ENCODE assay signal across 19 cellular contexts in genomic region chr5:14829396-14829795, GRCh38. TPM values are rescaled to one million over a fixed set of nuclear protein-coding genes. Genes with fewer than 3 reads are reported as not detected.
A peak's percentile ranks its signal among the peaks of the same experiment; 100 is the strongest.
DNase-seq lines count a peak whose midpoint lies in the region; ATAC-seq, FAIRE-seq and TF ChIP-seq lines count a peak whose summit lies in the region.
"Had no signal": no experiment of that assay in that cellular context is flagged by ENCODE, and none has a peak within 500 bp of the region (broad histone marks: within the 10 kb centered on the region; RNA-seq: fewer than 3 reads in every experiment).

No MANE protein-coding gene starts in this region.

- peaks cover 20 to 52% of the 10 kb centered on the region in 2 donors for H3K4me1 Mint-ChIP-seq in effector memory CD8-positive, alpha-beta T cell (ENCODE audit: low read depth in 2 of 2)
- H3K4me1 Mint-ChIP-seq in CD4-positive, alpha-beta memory T cell: peaks cover 40 to 75% (median 59%) of the 10 kb centered on the region in 4 donors
- H3K4me1 Mint-ChIP-seq: CD14-positive monocyte, GM23338 had no signal

- in situ Hi-C loops in GM23248 (cut with MboI): no loop called here
- in situ Hi-C loops in gastrocnemius medialis (cut with MboI; ENCODE audit: low sequenced_read_pairs in 4 of 4): no loop called here

- no peaks in the 10 kb centered on the region for H3K9me3 ChIP-seq in GM23248 (ENCODE audit: low read depth)
- no peaks in the 10 kb centered on the region for H3K9me3 ChIP-seq in gastrocnemius medialis
- no peaks in the 10 kb centered on the region for H3K9me3 ChIP-seq in CD4-positive, alpha-beta memory T cell (ENCODE audit: control insufficient read depth in 1 of 2, low read length in 2 of 2)
- H3K9me3 ChIP-seq: Peyer's patch, SJSA1 had no signal

- H3K79me2 ChIP-seq in GM23248 (ENCODE audit: insufficient read depth): peaks cover 92% of the 10 kb centered on the region

- H3F3A ChIP-seq in GM23248 (ENCODE audit: insufficient read depth): 0 out of 2 replicates have a peak, but pooled peaks cover 4% of the 10 kb centered on the region

- H3K27me3 ChIP-seq in GM23248 (replicated peaks; ENCODE audit: insufficient read depth) (no peaks in the 10 kb centered on the region), gastrocnemius medialis (no peaks in the 10 kb centered on the region)
- H3K27me3 ChIP-seq in CD4-positive, alpha-beta memory T cell (ENCODE audit: insufficient read depth, low read length): no peaks in the 10 kb centered on the region
- H3K27me3 ChIP-seq: Peyer's patch, SJSA1 had no signal

- H3K9me2 ChIP-seq in GM23248 (ENCODE audit: insufficient read depth): no peaks in the 10 kb centered on the region

- CTCF ChIA-PET in CD4-positive, alpha-beta memory T cell (lab: Charles Lee; ENCODE audit: partially characterized antibody): interaction anchor here (0.7 to 1.5 kb wide), 2 partner anchors 10 to 415 kb away, joined by 3 to 4 read pairs; no protein-coding TSS in a partner anchor

- TF ChIP-seq CTCF in AG10803 (conservative IDR thresholded peaks at IDR 0.05; ENCODE audit: low read length): no peak
- TF ChIP-seq CTCF in gastrocnemius medialis (IDR thresholded peaks at IDR 0.05 in 4 of 5, conservative IDR thresholded peaks at IDR 0.05 in 1 of 5): no peak
- TF ChIP-seq CTCF in D721Med (IDR thresholded peaks at IDR 0.05; ENCODE audit: insufficient read depth, missing control alignments): no peak

- H3K4me3 Mint-ChIP-seq in effector memory CD8-positive, alpha-beta T cell: no peak overlapping the region
- H3K4me3 Mint-ChIP-seq in CD4-positive, alpha-beta memory T cell: no peak overlapping the region
- H3K4me3 Mint-ChIP-seq: CD14-positive monocyte, GM23338 had no signal

- H3K9ac ChIP-seq in GM23248: no peak overlapping the region

- POLR2A ChIA-PET in CD4-positive, alpha-beta memory T cell (lab: Charles Lee; ENCODE audit: partially characterized antibody): interaction anchor here (1.3 kb wide), 1 partner anchor 44 kb away, joined by 3 read pairs; no protein-coding TSS in a partner anchor

- FAIRE-seq in D721Med (lab: Jason Lieb, UNC): no peak
- FAIRE-seq: GM12878, GM19239 had no signal

- 81 to 85% methylated on average over 3 of the region's 3 CpGs for WGBS in GM23248 (ENCODE audit: low coverage in 1 of 2, low lambda C conversion rate in 2 of 2, missing lambda C conversion rate in 2 of 2), 2 experiments

- H3K4me2 ChIP-seq in GM23248 (ENCODE audit: unreplicated experiment): no peak overlapping the region
- H3K4me2 ChIP-seq: GM23338 had no signal

- no peaks in the 10 kb centered on the region for H3K9me3 Mint-ChIP-seq in effector memory CD8-positive, alpha-beta T cell
- H3K9me3 Mint-ChIP-seq in CD4-positive, alpha-beta memory T cell: no peaks in the 10 kb centered on the region
- H3K9me3 Mint-ChIP-seq: CD14-positive monocyte, GM23338 had no signal

- no peaks in the 10 kb centered on the region; the same call in 1 of the 2 replicates for H4K20me1 ChIP-seq in GM23248 (ENCODE audit: insufficient read depth)

- no peak for ATAC-seq in effector memory CD8-positive, alpha-beta T cell (replicated peaks)
- ATAC-seq in gastrocnemius medialis (peak in 1 of 2 donors; percentile 37), GM18861 (IDR thresholded peaks at IDR 0.05; ENCODE audit: unreplicated experiment) (no peak)
- ATAC-seq: GM12878, GM23338, HCT116 had no signal

- H3K27me3 Mint-ChIP-seq in effector memory CD8-positive, alpha-beta T cell: no peaks in the 10 kb centered on the region
- no peaks in the 10 kb centered on the region for H3K27me3 Mint-ChIP-seq in CD4-positive, alpha-beta memory T cell

- no peak for TF ChIP-seq POLR2A in gastrocnemius medialis (IDR thresholded peaks at IDR 0.05)

- no peak overlapping the region for H2AFZ ChIP-seq in GM23248
- H2AFZ ChIP-seq: GM23338 had no signal

- H3K4me1 ChIP-seq in GM23248 (ENCODE audit: insufficient read depth) (peaks cover 14% of the 10 kb centered on the region; the same call in 1 of the 2 replicates), gastrocnemius medialis (peaks cover 54 to 57% of the 10 kb centered on the region in 2 donors)
- peaks cover 18% of the 10 kb centered on the region for H3K4me1 ChIP-seq in CD4-positive, alpha-beta memory T cell (ENCODE audit: insufficient read depth, low read length)
- H3K4me1 ChIP-seq: Peyer's patch, SJSA1 had no signal

- H3K36me3 Mint-ChIP-seq in effector memory CD8-positive, alpha-beta T cell (ENCODE audit: insufficient read depth): peaks cover 6% of the 10 kb centered on the region
- H3K36me3 Mint-ChIP-seq in CD4-positive, alpha-beta memory T cell: peaks cover 11 to 22% of the 10 kb centered on the region in 2 donors

- H3K4me3 ChIP-seq in AG10803 (ENCODE audit: low read length) (no peak overlapping the region), GM23248 (no peak overlapping the region), gastrocnemius medialis (no peak overlapping the region)
- no peak overlapping the region for H3K4me3 ChIP-seq in CD4-positive, alpha-beta memory T cell (ENCODE audit: low read length in 2 of 2)
- H3K4me3 ChIP-seq: GM12878, GM23338, Peyer's patch, SJSA1 had no signal

- peak; percentile 61 for DNase-seq in AG10803 (ENCODE audit: low read depth)
- DNase-seq in GM23248: peak; percentile 30
- DNase-seq in effector memory CD8-positive, alpha-beta T cell: no peak
- peak in 1 of 2 donors; percentile 38 for DNase-seq in gastrocnemius medialis
- no peak for DNase-seq in CD4-positive, alpha-beta memory T cell
- DNase-seq in NAMALWA (ENCODE audit: low spot score): no peak
- DNase-seq in D721Med (ENCODE audit: insufficient read length, low spot score): no peak
- DNase-seq: ACHN, COR-L47, GF-D8, NCI-H187, Peyer's patch had no signal

- no peak overlapping the region for H3K27ac ChIP-seq in GM23248
- H3K27ac ChIP-seq in gastrocnemius medialis: peak overlapping the region; percentile 41 to 88 (median 84)
- no peak overlapping the region for H3K27ac ChIP-seq in CD4-positive, alpha-beta memory T cell (ENCODE audit: low read depth, low read length)
- H3K27ac ChIP-seq: Peyer's patch, SJSA1 had no signal

- intact Hi-C loops in gastrocnemius medialis (cut with DNase I; ENCODE audit: low total_unique reads): no loop called here
- intact Hi-C loops in CD4-positive, alpha-beta memory T cell (cut with micrococcal nuclease): no loop called here

- H3K36me3 ChIP-seq in GM23248 (ENCODE audit: low read depth) (no peaks in the 10 kb centered on the region), gastrocnemius medialis (no peaks in the 10 kb centered on the region)
- no peaks in the 10 kb centered on the region for H3K36me3 ChIP-seq in CD4-positive, alpha-beta memory T cell (ENCODE audit: insufficient read depth, low read length)
- H3K36me3 ChIP-seq: Peyer's patch, SJSA1 had no signal

- H3K27ac Mint-ChIP-seq in effector memory CD8-positive, alpha-beta T cell: peak overlapping the region; percentile 10 to 87
- H3K27ac Mint-ChIP-seq in CD4-positive, alpha-beta memory T cell: peak overlapping the region in 1 of 7 donors; percentile 61
- H3K27ac Mint-ChIP-seq: CD14-positive monocyte, GM23338 had no signal

RNA-seq across cellular contexts. Expression of gene ANKH, which starts 42.2 kb away (rescaled TPM):
- total RNA-seq in GM23248 (2014; rRNA removed; shearing (Covaris generic)): 47.6 and 51.5 TPM in 2 replicates
- polyA plus RNA-seq in GM23248 (2016; fragmentation: Nextera tagmentation; extraction: Ambion mirVana): 42.3 and 45.9 TPM in 2 replicates
- total RNA-seq in gastrocnemius medialis: 10 to 100 TPM; 33.5 to 52.1 (median 36.0) TPM
- 100 to 1,000 TPM; 161 to 165 TPM for total RNA-seq in CD4-positive, alpha-beta memory T cell
- 10 to 100 TPM; 34.1 to 67.1 TPM for polyA plus RNA-seq in CD4-positive, alpha-beta memory T cell

Comparison
In these comparisons a context has a peak if more than half of its experiments do, and no peak if none do; other contexts are left out.
1. DNase-seq: peak in AG10803 (single experiment) and GM23248 (single experiment); none in effector memory CD8-positive, alpha-beta T cell (0 of 3), CD4-positive, alpha-beta memory T cell (0 of 5), NAMALWA (single experiment) and D721Med (single experiment).
2. H3K27ac ChIP-seq: peak in gastrocnemius medialis (4 of 4); none in GM23248 (single experiment) and CD4-positive, alpha-beta memory T cell (single experiment).